ENCODE assay signal across 8 cellular contexts in genomic region chr14:99982449-99983250, GRCh38.
DNase-seq lines count a peak whose midpoint lies in the region; ATAC-seq, FAIRE-seq and TF ChIP-seq lines count a peak whose summit lies in the region.

No MANE protein-coding gene starts in this region.

- H3K36me3 ChIP-seq in mammary epithelial cell (ENCODE audit: insufficient read depth, low read length) (no peaks in the 10 kb centered on the region), kidney (ENCODE audit: control insufficient read depth in 1 of 2, insufficient read depth in 2 of 2, low read length in 2 of 2) (no peaks in the 10 kb centered on the region)

- H3K27me3 ChIP-seq in mammary epithelial cell (ENCODE audit: insufficient read depth, low read length): no peaks in the 10 kb centered on the region

- FAIRE-seq in kidney (lab: Jason Lieb, UNC): peak; percentile 88

- H3K4me1 ChIP-seq in mammary epithelial cell (ENCODE audit: insufficient read depth, low read length) (peaks cover 3% of the 10 kb centered on the region), kidney (ENCODE audit: control insufficient read depth in 1 of 2, insufficient read depth in 1 of 2, low read depth in 1 of 2, low read length in 2 of 2) (no peaks in the 10 kb centered on the region)

- intact Hi-C loops in mammary epithelial cell (cut with micrococcal nuclease) (loop anchor here (1.0 to 2.0 kb wide), 7 partner anchors 43 to 210 kb away; no protein-coding TSS in a partner anchor), kidney (cut with DNase I) (loop anchor here (5.0 kb wide), 1 partner anchor 125 kb away; no protein-coding TSS in a partner anchor)

- no TSS peak for BruUV-seq in mammary epithelial cell (replicated peaks; lab: Mats Ljungman, UMichigan)

- peak; percentile 54 for ATAC-seq in HG02870 (IDR thresholded peaks at IDR 0.05; ENCODE audit: unreplicated experiment)
- no peak for ATAC-seq in HG03457 (IDR thresholded peaks at IDR 0.05; ENCODE audit: unreplicated experiment)

- H3K9me3 ChIP-seq in mammary epithelial cell (replicated peaks; ENCODE audit: insufficient read depth, low read length) (no peaks in the 10 kb centered on the region), kidney (ENCODE audit: control insufficient read depth in 1 of 2, low read length in 2 of 2) (peaks cover 0 to 4% of the 10 kb centered on the region in 2 donors)

- H3K9ac ChIP-seq in mammary epithelial cell (ENCODE audit: insufficient read depth, low read length) (no peak overlapping the region), kidney (ENCODE audit: low read length in 2 of 2) (no peak overlapping the region)

- peak overlapping the region; percentile 28 for H3K4me2 ChIP-seq in mammary epithelial cell (ENCODE audit: insufficient read depth, low read depth, low read length)

- dilution Hi-C loops in mammary epithelial cell (cut with HindIII; ENCODE audit: low sequenced_read_pairs): loop anchor here (5.0 kb wide), 1 partner anchor 130 kb away; no protein-coding TSS in a partner anchor

- H2AFZ ChIP-seq in mammary epithelial cell (ENCODE audit: low read depth, low read length): no peak overlapping the region

- H4K20me1 ChIP-seq in mammary epithelial cell (ENCODE audit: insufficient read depth, low read length): no peaks in the 10 kb centered on the region

- no peak overlapping the region for H3K4me3 ChIP-seq in GM12865 (ENCODE audit: low read depth, low read length)
- H3K4me3 ChIP-seq in mammary epithelial cell (replicated peaks in 1 of 3; ENCODE audit: insufficient read depth in 1 of 3, low read depth in 2 of 3, low read length in 3 of 3): no peak overlapping the region
- H3K4me3 ChIP-seq in kidney (ENCODE audit: low read length in 2 of 2): no peak overlapping the region

- in situ Hi-C loops in mammary epithelial cell (cut with MboI; ENCODE audit: low sequenced_read_pairs in 2 of 2): loop anchor here in 1 of 2 donors (10.0 kb wide), 2 partner anchors 132 to 212 kb away; no protein-coding TSS in a partner anchor

- peak; percentile 85 for TF ChIP-seq CTCF in GM12865 (IDR thresholded peaks at IDR 0.05; ENCODE audit: insufficient read depth, low read depth, low read length, missing control alignments)
- peak; percentile 90 for TF ChIP-seq CTCF in VCaP (conservative IDR thresholded peaks at IDR 0.05)
- TF ChIP-seq CTCF in mammary epithelial cell (conservative IDR thresholded peaks at IDR 0.05 in 1 of 2, IDR thresholded peaks at IDR 0.05 in 1 of 2; ENCODE audit: extremely low read depth in 1 of 2, insufficient read depth in 1 of 2, low read depth in 1 of 2, low read length in 2 of 2): peak; percentile 83 to 92
- peak; percentile 82 for TF ChIP-seq CTCF in kidney (IDR thresholded peaks at IDR 0.05; ENCODE audit: borderline replicate concordance, extremely low read depth, insufficient read depth)

- H3K27ac ChIP-seq in VCaP (peak overlapping the region; percentile 79), mammary epithelial cell (ENCODE audit: insufficient read depth, low read depth, low read length) (no peak overlapping the region), kidney (ENCODE audit: low read depth in 2 of 2, low read length in 2 of 2) (no peak overlapping the region)

- H3K79me2 ChIP-seq in mammary epithelial cell (ENCODE audit: insufficient read depth, low read length): peaks cover 36% of the 10 kb centered on the region

- DNase-seq in GM12865 (ENCODE audit: low read depth): peak; percentile 77
- peak; percentile 90 for DNase-seq in NCI-H2107 treated with DMSO at 0.1 percent for 48 hours (lab: John Stamatoyannopoulos, UW; ENCODE audit: unreplicated experiment)
- peak; percentile 42 for DNase-seq in mammary epithelial cell
- DNase-seq in kidney: no peak
- DNase-seq in stimulated activated CD4-positive, alpha-beta T cell treated with anti-CD3 and anti-CD28 coated beads, Interleukin-4, amount 100 ng/mL, for 24 hours: peak; percentile 70

- WGBS in mammary epithelial cell (ENCODE audit: low coverage, missing lambda C conversion rate): 36% methylated on average over 5 of the region's 5 CpGs

- CTCF ChIA-PET in mammary epithelial cell (lab: Charles Lee; ENCODE audit: low non-redundant PET): interaction anchor here (0.6 to 0.7 kb wide), 2 partner anchors 133 to 296 kb away, joined by 3 read pairs; no protein-coding TSS in a partner anchor
